Comparison of ENCODE assay signal across 29 cellular contexts in the genomic region with DNA sequence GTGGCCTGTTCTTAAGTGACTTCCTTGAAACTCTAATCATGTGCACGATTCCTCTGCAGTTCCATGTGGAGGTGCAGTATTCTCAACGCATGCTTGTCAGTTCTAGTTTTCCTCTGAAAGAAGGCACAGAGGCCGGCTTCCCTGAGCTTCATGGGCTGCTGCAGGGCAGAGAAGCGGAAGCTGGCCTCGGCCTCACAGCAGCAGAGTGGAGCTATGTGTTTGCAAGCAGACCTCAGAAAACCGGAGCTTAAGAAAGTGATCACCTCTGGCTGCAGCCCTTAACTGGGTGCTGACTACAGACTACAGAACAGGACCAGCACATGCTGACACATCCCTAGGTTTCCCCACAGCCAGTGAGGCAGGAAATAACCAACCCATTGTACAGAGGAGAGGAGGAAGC.
DNase-seq lines count a peak whose midpoint lies in the region; ATAC-seq, FAIRE-seq and TF ChIP-seq lines count a peak whose summit lies in the region.
"Had no signal": no experiment of that assay in that cellular context is flagged by ENCODE, and none has a peak within 500 bp of the region (broad histone marks: within the 10 kb centered on the region; RNA-seq: fewer than 3 reads in every experiment).

No MANE protein-coding gene starts in this region.

- WGBS in H9 (ENCODE audit: extremely low coverage, insufficient read length, low lambda C conversion rate): no CpG with 5 or more reads among the region's 6 CpGs
- WGBS in neuronal stem cell (ENCODE audit: extremely low coverage in 2 of 2, insufficient read length in 2 of 2, insufficient replicate concordance in 1 of 2), 2 donors: no CpG with 5 or more reads among the region's 6 CpGs

- H2BK120ac ChIP-seq in H9 (ENCODE audit: low read depth, low read length, poor library complexity, severe bottlenecking) (no peak overlapping the region), neuronal stem cell (ENCODE audit: low read depth, low read length) (no peak overlapping the region)

- peaks cover 59 to 62% of the 10 kb centered on the region in 2 experiments for H3K4me1 Mint-ChIP-seq in H9

- H3K79me1 ChIP-seq in H9 (ENCODE audit: insufficient read depth, low read depth, low read length, poor library complexity, severe bottlenecking) (no peaks in the 10 kb centered on the region), neuronal stem cell (ENCODE audit: low read depth, low read length) (no peaks in the 10 kb centered on the region)

- H3K18ac ChIP-seq in H9 (ENCODE audit: insufficient read length, low read depth, low read length) (peak overlapping the region; percentile 72), neuronal stem cell (ENCODE audit: low read length) (peak overlapping the region; percentile 44)

- H2AFZ ChIP-seq in H9 (ENCODE audit: low read length) (no peak overlapping the region), OCI-LY3 (ENCODE audit: low read depth, low read length) (no peak overlapping the region), neuronal stem cell (ENCODE audit: low read length) (no peak overlapping the region)

- no peak overlapping the region for H3T11ph ChIP-seq in H9 (ENCODE audit: low read length)

- H4K20me1 ChIP-seq in H9 (ENCODE audit: control insufficient read depth, insufficient read depth, insufficient read length) (no peaks in the 10 kb centered on the region), OCI-LY3 (ENCODE audit: insufficient read depth, low read length) (no peaks in the 10 kb centered on the region)

- peaks cover 5% of the 10 kb centered on the region for H3K9me3 ChIP-seq in H9 (ENCODE audit: control insufficient read depth, low read depth, low read length)
- no peaks in the 10 kb centered on the region for H3K9me3 ChIP-seq in OCI-LY3 (ENCODE audit: insufficient read depth, low read length)
- no peaks in the 10 kb centered on the region for H3K9me3 ChIP-seq in iPS-15b (ENCODE audit: control insufficient read depth, insufficient read depth, low read length)
- no peaks in the 10 kb centered on the region for H3K9me3 ChIP-seq in neuronal stem cell (replicated peaks in 1 of 2; ENCODE audit: control insufficient read depth in 2 of 2, insufficient read depth in 1 of 2, low read depth in 1 of 2, low read length in 2 of 2)

- H3K27ac ChIP-seq in H9 (ENCODE audit: insufficient read length, low read depth, low read length): peak overlapping the region; percentile 73
- H3K27ac ChIP-seq in OCI-LY3 (ENCODE audit: low read length): no peak overlapping the region
- no peak overlapping the region for H3K27ac ChIP-seq in neuronal stem cell (replicated peaks; ENCODE audit: low read length)
- H3K27ac ChIP-seq: A549 had no signal

- H3K56ac ChIP-seq in H9 (ENCODE audit: insufficient read length, low read depth, low read length): no peak overlapping the region

- H3K14ac ChIP-seq in H9 (ENCODE audit: insufficient read depth, low read length) (peak overlapping the region; percentile 84; the same call in 1 of the 2 replicates), neuronal stem cell (ENCODE audit: low read length) (no peak overlapping the region)

- no peak overlapping the region for H2BK20ac ChIP-seq in H9 (ENCODE audit: low read depth, low read length, poor library complexity, severe bottlenecking)

- no peak overlapping the region for H4K5ac ChIP-seq in H9 (ENCODE audit: insufficient read length, low read depth, low read length)

- H2BK5ac ChIP-seq in H9 (ENCODE audit: insufficient read length, low read length): peak overlapping the region; percentile 22
- H2BK5ac ChIP-seq in neuronal stem cell (ENCODE audit: low read length): no peak overlapping the region

- peak overlapping the region; percentile 43 to 85 for H3K4me3 Mint-ChIP-seq in H9
- H3K4me3 Mint-ChIP-seq: CD4-positive, alpha-beta memory T cell had no signal

- FAIRE-seq in GM19239 (lab: Jason Lieb, UNC): no peak
- FAIRE-seq: A549, GM12878, K562 had no signal

- H3K27ac Mint-ChIP-seq in H9: peak overlapping the region; percentile 92 to 99 (median 98)
- H3K27ac Mint-ChIP-seq: CD4-positive, alpha-beta memory T cell had no signal

- H3K9me3 Mint-ChIP-seq in H9: peaks cover 16 to 17% of the 10 kb centered on the region in 2 experiments

- H2BK15ac ChIP-seq in H9 (ENCODE audit: low read depth, low read length) (no peak overlapping the region), neuronal stem cell (ENCODE audit: low read length) (no peak overlapping the region)

- H3K36me3 ChIP-seq in OCI-LY3 (replicated peaks; ENCODE audit: low read depth, low read length) (no peaks in the 10 kb centered on the region), iPS-15b (ENCODE audit: control insufficient read depth, insufficient read depth, low read length) (no peaks in the 10 kb centered on the region), neuronal stem cell (replicated peaks in 1 of 2; ENCODE audit: control insufficient read depth in 2 of 2, insufficient read depth in 2 of 2, low read length in 2 of 2) (no peaks in the 10 kb centered on the region)

- H3K27me3 Mint-ChIP-seq in H9 (ENCODE audit: low read depth): no peaks in the 10 kb centered on the region; the same call in 1 of the 2 replicates
- H3K27me3 Mint-ChIP-seq: CD4-positive, alpha-beta memory T cell had no signal

- no peak overlapping the region for H4K8ac ChIP-seq in H9 (replicated peaks; ENCODE audit: insufficient read length, low read depth, low read length)
- no peak overlapping the region for H4K8ac ChIP-seq in neuronal stem cell (ENCODE audit: low read depth, low read length)

- no peak for ATAC-seq in activated CD4-positive, CD25-positive, alpha-beta regulatory T cell treated with anti-CD3 and anti-CD28 coated beads, Interleukin-2, amount 50 U/mL, for 24 hours
- ATAC-seq: A549, GM12878, HCT116, K562, Panc1 had no signal

- H3K23me2 ChIP-seq in H9 (ENCODE audit: insufficient read length, low read depth, low read length, poor library complexity, severe bottlenecking): peaks cover 10% of the 10 kb centered on the region

- H3K4me2 ChIP-seq in H9 (ENCODE audit: insufficient read depth, insufficient read length, low read length): peak overlapping the region; percentile 99
- H3K4me2 ChIP-seq in OCI-LY3 (ENCODE audit: low read length): 0 out of 2 replicates have a peak overlapping the region, but pooled peaks have one; percentile 16
- H3K4me2 ChIP-seq in neuronal stem cell (ENCODE audit: insufficient read depth, low read length, poor library complexity, severe bottlenecking): no peak overlapping the region
- H3K4me2 ChIP-seq: A549 had no signal

- H3K36me3 Mint-ChIP-seq in H9 (ENCODE audit: insufficient read depth in 1 of 3, low read depth in 3 of 3): peaks cover 9 to 16% (median 11%) of the 10 kb centered on the region in 3 experiments
- H3K36me3 Mint-ChIP-seq: CD4-positive, alpha-beta memory T cell had no signal

- no peak overlapping the region for H3K4me3 ChIP-seq in OCI-LY3 (ENCODE audit: low read length)
- peak overlapping the region; percentile 53 for H3K4me3 ChIP-seq in iPS-15b (ENCODE audit: low read depth, low read length)
- H3K4me3 ChIP-seq in neuronal stem cell (ENCODE audit: low read length in 2 of 2): no peak overlapping the region
- H3K4me3 ChIP-seq: A549, GM12878, K562 had no signal

- H2BK12ac ChIP-seq in H9 (ENCODE audit: insufficient read length, low read depth, low read length): no peak overlapping the region
- H2BK12ac ChIP-seq in neuronal stem cell (ENCODE audit: low read length): no peak overlapping the region

- H2AK5ac ChIP-seq in H9 (ENCODE audit: insufficient read length, low read length): peak overlapping the region; percentile 41
- H2AK5ac ChIP-seq in neuronal stem cell (ENCODE audit: low read depth, low read length): no peak overlapping the region

- peak overlapping the region; percentile 88 for H3K9ac ChIP-seq in H9 (ENCODE audit: extremely low read depth, insufficient read length, low read length)
- H3K9ac ChIP-seq in OCI-LY3 (ENCODE audit: low read length): no peak overlapping the region
- H3K9ac ChIP-seq in iPS-15b (ENCODE audit: low read depth, low read length): no peak overlapping the region
- no peak overlapping the region for H3K9ac ChIP-seq in neuronal stem cell (ENCODE audit: low read depth, low read length, poor library complexity)

- H3K23ac ChIP-seq in H9 (ENCODE audit: insufficient read length, low read depth, low read length) (no peak overlapping the region), neuronal stem cell (ENCODE audit: low read depth, low read length, poor library complexity) (no peak overlapping the region)

- DNase-seq in H9 (peak; percentile 74), neuronal stem cell (ENCODE audit: low spot score) (no peak), GM19239 (ENCODE audit: insufficient read length, low spot score) (no peak), dermis blood vessel endothelial cell (no peak), H4 (ENCODE audit: low spot score) (no peak)
- DNase-seq: C1 segment of cervical spinal cord; CD4-positive, alpha-beta memory T cell; COR-L47; EL; GDM1; Kasumi-1; MV-4-11; NCI-H1105 treated with DMSO at 0.1 percent for 48 hours; NCI-H146; NCI-H1930; NCI-H446 treated with DMSO at 0.1 percent for 48 hours; NCI-H526; NCI-H82; NK-92 treated with Interleukin-12 subunit alpha and Interleukin-12 subunit beta, amount 100 ng/mL, for 24 hours; SHP77 treated with DMSO at 0.1 percent for 48 hours; T-helper 1 cell had no signal

- H3K4ac ChIP-seq in H9 (ENCODE audit: low read depth, low read length) (no peak overlapping the region), neuronal stem cell (ENCODE audit: low read length) (no peak overlapping the region)

- H3K4me1 ChIP-seq in H9 (ENCODE audit: insufficient read depth, low read length) (peaks cover 17% of the 10 kb centered on the region), OCI-LY3 (ENCODE audit: low read length) (peaks cover 18% of the 10 kb centered on the region), iPS-15b (ENCODE audit: control insufficient read depth, insufficient read depth, low read length) (peaks cover 24% of the 10 kb centered on the region), neuronal stem cell (ENCODE audit: control insufficient read depth in 2 of 2, insufficient read depth in 1 of 2, low read depth in 1 of 2, low read length in 2 of 2) (peaks cover 0 to 8% of the 10 kb centered on the region in 2 donors)
- H3K4me1 ChIP-seq: A549 had no signal

- no peak for TF ChIP-seq CTCF in H9 (conservative IDR thresholded peaks at IDR 0.05)
- no peak for TF ChIP-seq CTCF in OCI-LY3 (IDR thresholded peaks at IDR 0.05; ENCODE audit: low read depth, low read length)

- H4K91ac ChIP-seq in H9 (ENCODE audit: insufficient read length, low read depth, low read length): no peak overlapping the region
- no peak overlapping the region for H4K91ac ChIP-seq in neuronal stem cell (ENCODE audit: low read depth, low read length, poor library complexity)

- H3K79me2 ChIP-seq in H9 (ENCODE audit: insufficient read depth, low read length): peaks cover 11% of the 10 kb centered on the region; the same call in 1 of the 2 replicates
- H3K79me2 ChIP-seq in OCI-LY3 (ENCODE audit: low read length): no peaks in the 10 kb centered on the region

- H3K27me3 ChIP-seq in H9 (ENCODE audit: insufficient read depth, low read length): no peaks in the 10 kb centered on the region
- H3K27me3 ChIP-seq in OCI-LY3 (ENCODE audit: low read depth, low read length): peaks cover 21% of the 10 kb centered on the region
- H3K27me3 ChIP-seq in iPS-15b (ENCODE audit: control insufficient read depth, insufficient read depth, low read length): no peaks in the 10 kb centered on the region
- H3K27me3 ChIP-seq in neuronal stem cell (ENCODE audit: control insufficient read depth in 3 of 3, insufficient read depth in 3 of 3, low read depth in 1 of 3, low read length in 3 of 3): no peaks in the 10 kb centered on the region
